18 cellular contexts compared by ENCODE assay signal in genomic region chr3:46464326-46465195, GRCh38. TPM values are rescaled to one million over a fixed set of nuclear protein-coding genes. Genes with fewer than 3 reads are reported as not detected.
DNase-seq lines count a peak whose midpoint lies in the region; ATAC-seq and TF ChIP-seq lines count a peak whose summit lies in the region.
"Had no signal": no experiment of that assay in that cellular context is flagged by ENCODE, and none has a peak within 500 bp of the region (broad histone marks: within the 10 kb centered on the region; RNA-seq: fewer than 3 reads in every experiment).

TSS of gene LTF (minus strand) at chr3:46464905. CDS start at chr3:46464867, 38 bp downstream.

- peaks cover 14 to 30% (median 26%) of the 10 kb centered on the region in 5 donors for H3K27me3 ChIP-seq in subcutaneous abdominal adipose tissue (ENCODE audit: control insufficient read depth in 5 of 5, insufficient read depth in 4 of 5, low read length in 5 of 5)
- H3K27me3 ChIP-seq in Peyer's patch, result no peaks in the 10 kb centered on the region
- H3K27me3 ChIP-seq: SJCRH30 had no signal

- no peak within 1 kb of the TSS for H3K27ac Mint-ChIP-seq in activated naive CD4-positive, alpha-beta T cell treated with anti-CD3 and anti-CD28 coated beads, Interleukin-2, amount 10 ng/mL, durations not matched to agents 7 days and 5 days
- H3K27ac Mint-ChIP-seq: activated B cell treated with CpG ODN at 0.5 μM for 24 hours; B cell; mesothelial cell of epicardium; stimulated activated naive CD8-positive, alpha-beta T cell treated with anti-CD3 and anti-CD28 coated beads, Interleukin-15, amount 100 ng/mL, for 72 hours had no signal

- peaks cover 0 to 6% (median 0%) of the 10 kb centered on the region in 5 donors for H3K9me3 ChIP-seq in subcutaneous abdominal adipose tissue (ENCODE audit: control insufficient read depth in 5 of 5, low read length in 5 of 5)
- no peaks in the 10 kb centered on the region for H3K9me3 ChIP-seq in Peyer's patch
- H3K9me3 ChIP-seq: esophagus muscularis mucosa, SJCRH30 had no signal

- H3K4me3 ChIP-seq in subcutaneous abdominal adipose tissue (ENCODE audit: low read depth in 1 of 5, low read length in 5 of 5), result peak within 1 kb of the TSS in 4 of 5 donors; percentile 42 to 63 (median 50)
- H3K4me3 ChIP-seq in Peyer's patch, result no peak within 1 kb of the TSS
- H3K4me3 ChIP-seq: SJCRH30 had no signal

- TF ChIP-seq CTCF in VCaP (conservative IDR thresholded peaks at IDR 0.05), result no peak
- no peak for TF ChIP-seq CTCF in Peyer's patch (IDR thresholded peaks at IDR 0.05)

- DNase-seq in mesenteric fat pad (ENCODE audit: low spot score) (peak; percentile 89), Peyer's patch (no peak)
- no peak for DNase-seq in activated naive CD4-positive, alpha-beta T cell treated with anti-CD3 and anti-CD28 coated beads, Interleukin-2, amount 10 ng/mL, durations not matched to agents 7 days and 5 days
- no peak for DNase-seq in activated naive CD4-positive, alpha-beta T cell treated with Interleukin-2 at 50 U/mL for 16 hours
- DNase-seq: activated B cell treated with CpG ODN at 0.5 μM for 24 hours; dorsolateral prefrontal cortex; NCI-H1105; OCI-M1; SJCRH30; stimulated activated CD4-positive, alpha-beta T cell treated with anti-CD3 and anti-CD28 coated beads, Interleukin-2, amount 100 ng/mL, for 24 hours; T-helper 2 cell had no signal

- H3K4me1 ChIP-seq in subcutaneous abdominal adipose tissue (ENCODE audit: control insufficient read depth in 5 of 5, insufficient read depth in 5 of 5, low read length in 5 of 5) (peaks cover 3 to 55% (median 46%) of the 10 kb centered on the region in 5 donors), Peyer's patch (no peaks in the 10 kb centered on the region)
- H3K4me1 ChIP-seq: SJCRH30 had no signal

- no peak within 1 kb of the TSS for H3K9ac ChIP-seq in subcutaneous abdominal adipose tissue (ENCODE audit: low read length in 5 of 5)

- ATAC-seq in esophagus mucosa, result no peak
- ATAC-seq: stimulated activated naive CD8-positive, alpha-beta T cell treated with anti-CD3 and anti-CD28 coated beads, Interleukin-15, amount 100 ng/mL, for 72 hours had no signal

- H3K36me3 ChIP-seq in subcutaneous abdominal adipose tissue (ENCODE audit: control insufficient read depth in 5 of 5, insufficient read depth in 5 of 5, low read length in 5 of 5) (no peaks in the 10 kb centered on the region), Peyer's patch (no peaks in the 10 kb centered on the region)
- H3K36me3 ChIP-seq: esophagus muscularis mucosa, SJCRH30 had no signal

- no peak within 1 kb of the TSS for H3K4me3 Mint-ChIP-seq in activated naive CD4-positive, alpha-beta T cell treated with anti-CD3 and anti-CD28 coated beads, Interleukin-2, amount 10 ng/mL, durations not matched to agents 7 days and 5 days
- H3K4me3 Mint-ChIP-seq: activated B cell treated with CpG ODN at 0.5 μM for 24 hours; B cell; mesothelial cell of epicardium; stimulated activated naive CD8-positive, alpha-beta T cell treated with anti-CD3 and anti-CD28 coated beads, Interleukin-15, amount 100 ng/mL, for 72 hours had no signal

- peaks cover 81% of the 10 kb centered on the region for H3K27me3 Mint-ChIP-seq in activated naive CD4-positive, alpha-beta T cell treated with anti-CD3 and anti-CD28 coated beads, Interleukin-2, amount 10 ng/mL, durations not matched to agents 7 days and 5 days

- no peaks in the 10 kb centered on the region for H3K9me3 Mint-ChIP-seq in activated naive CD4-positive, alpha-beta T cell treated with anti-CD3 and anti-CD28 coated beads, Interleukin-2, amount 10 ng/mL, durations not matched to agents 7 days and 5 days

- no peak for TF ChIP-seq POLR2A in Peyer's patch (IDR thresholded peaks at IDR 0.05)

- CTCF ChIA-PET in activated naive CD4-positive, alpha-beta T cell treated with anti-CD3 and anti-CD28 coated beads, Interleukin-2, amount 10 ng/mL, durations not matched to agents 7 days and 5 days (lab: Charles Lee), result no interaction called here

- H3K36me3 Mint-ChIP-seq in activated naive CD4-positive, alpha-beta T cell treated with anti-CD3 and anti-CD28 coated beads, Interleukin-2, amount 10 ng/mL, durations not matched to agents 7 days and 5 days, result no peaks in the 10 kb centered on the region
- H3K36me3 Mint-ChIP-seq: mesothelial cell of epicardium had no signal

- peaks cover 6% of the 10 kb centered on the region for H3K4me1 Mint-ChIP-seq in activated naive CD4-positive, alpha-beta T cell treated with anti-CD3 and anti-CD28 coated beads, Interleukin-2, amount 10 ng/mL, durations not matched to agents 7 days and 5 days
- H3K4me1 Mint-ChIP-seq: activated B cell treated with CpG ODN at 0.5 μM for 24 hours, B cell, mesothelial cell of epicardium had no signal

- H3K27ac ChIP-seq in VCaP (peak within 1 kb of the TSS; percentile 36; the same call in 1 of the 2 replicates), subcutaneous abdominal adipose tissue (ENCODE audit: low read depth, low read length) (no peak within 1 kb of the TSS), Peyer's patch (no peak within 1 kb of the TSS)
- H3K27ac ChIP-seq: dorsolateral prefrontal cortex, SJCRH30 had no signal

RNA-seq across cellular contexts. Expression of gene LTF, which starts in this region (rescaled TPM):
- total RNA-seq in esophagus mucosa (108 TPM), mesenteric fat pad (4.3 TPM), Peyer's patch (10 to 100 TPM in 1 of 4 donors, 1 to 10 TPM in 1, under 1 TPM in 1, not detected in 1; 0.38 to 12.4 (median 1.1) TPM)
- total RNA-seq: activated B cell treated with CpG ODN at 0.5 μM for 24 hours, mesothelial cell of epicardium, SJCRH30 had no signal

Comparison
In these comparisons a context has a peak if more than half of its experiments do, and no peak if none do; other contexts are left out.
1. H3K4me3 ChIP-seq: peak in subcutaneous abdominal adipose tissue (4 of 5); none in Peyer's patch (0 of 4).